Comparison of ENCODE assay signal across 8 cellular contexts in genomic region chr5:176447982-176448608, GRCh38. TPM values are rescaled to one million over a fixed set of nuclear protein-coding genes. Genes with fewer than 3 reads are reported as not detected.
DNase-seq lines count a peak whose midpoint lies in the region; ATAC-seq, FAIRE-seq and TF ChIP-seq lines count a peak whose summit lies in the region.

A gene with protein sequence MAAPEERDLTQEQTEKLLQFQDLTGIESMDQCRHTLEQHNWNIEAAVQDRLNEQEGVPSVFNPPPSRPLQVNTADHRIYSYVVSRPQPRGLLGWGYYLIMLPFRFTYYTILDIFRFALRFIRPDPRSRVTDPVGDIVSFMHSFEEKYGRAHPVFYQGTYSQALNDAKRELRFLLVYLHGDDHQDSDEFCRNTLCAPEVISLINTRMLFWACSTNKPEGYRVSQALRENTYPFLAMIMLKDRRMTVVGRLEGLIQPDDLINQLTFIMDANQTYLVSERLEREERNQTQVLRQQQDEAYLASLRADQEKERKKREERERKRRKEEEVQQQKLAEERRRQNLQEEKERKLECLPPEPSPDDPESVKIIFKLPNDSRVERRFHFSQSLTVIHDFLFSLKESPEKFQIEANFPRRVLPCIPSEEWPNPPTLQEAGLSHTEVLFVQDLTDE (plus strand): TSS chr5:176448385. CDS start chr5:176448408, 23 bp downstream.

- H3K4me2 ChIP-seq in parathyroid adenoma (ENCODE audit: low read length) = peak within 1 kb of the TSS; percentile 97

- TF ChIP-seq CTCF in cardiac muscle cell (IDR thresholded peaks at IDR 0.05; ENCODE audit: low read depth, low read length) (peak; percentile 98), parathyroid adenoma (IDR thresholded peaks at IDR 0.05) (peak; percentile 100), tibial nerve (IDR thresholded peaks at IDR 0.05) (peak; percentile 98 to 100 (median 99))

- peak; percentile 96 for DNase-seq in GM12891 (ENCODE audit: insufficient read length, low spot score)
- peak; percentile 91 for DNase-seq in NCI-H1436 (lab: John Stamatoyannopoulos, UW)
- peak; percentile 92 for DNase-seq in T follicular helper cell (ENCODE audit: low read depth)
- DNase-seq in adipocyte (ENCODE audit: low read depth) = peak; percentile 98
- DNase-seq in cardiac muscle cell (ENCODE audit: low read depth in 1 of 2, low spot score in 1 of 2) = peak; percentile 99
- peak; percentile 95 to 99 for DNase-seq in tibial nerve (ENCODE audit: low spot score in 2 of 2)

- peak; percentile 90 for ATAC-seq in HG02840 (IDR thresholded peaks at IDR 0.05; ENCODE audit: low FRiP score, unreplicated experiment)

- TF ChIP-seq EP300 in tibial nerve (IDR thresholded peaks at IDR 0.05) = peak; percentile 94 to 95

- peaks cover 30% of the 10 kb centered on the region for H3K79me2 ChIP-seq in parathyroid adenoma

- H3K27me3 ChIP-seq in adipocyte (replicated peaks; ENCODE audit: control insufficient read depth, insufficient read depth, low read length) (no peaks in the 10 kb centered on the region), cardiac muscle cell (no peaks in the 10 kb centered on the region), parathyroid adenoma (ENCODE audit: control insufficient read depth, insufficient read depth, low read length) (no peaks in the 10 kb centered on the region), tibial nerve (no peaks in the 10 kb centered on the region)

- peak within 1 kb of the TSS; percentile 89 for H2AFZ ChIP-seq in parathyroid adenoma

- peak within 1 kb of the TSS; percentile 100 for H3K4me3 ChIP-seq in adipocyte (ENCODE audit: low read length)
- peak within 1 kb of the TSS; percentile 63 for H3K4me3 ChIP-seq in cardiac muscle cell
- peak within 1 kb of the TSS; percentile 79 for H3K4me3 ChIP-seq in parathyroid adenoma (ENCODE audit: low read depth, low read length)
- peak within 1 kb of the TSS; percentile 80 to 95 (median 86) for H3K4me3 ChIP-seq in tibial nerve

- peak; percentile 98 for FAIRE-seq in GM12891 (lab: Jason Lieb, UNC)

- H3K9ac ChIP-seq in adipocyte (ENCODE audit: low read length) (peak within 1 kb of the TSS; percentile 99), parathyroid adenoma (peak within 1 kb of the TSS; percentile 82)

- H3K27ac ChIP-seq in cardiac muscle cell (peak within 1 kb of the TSS; percentile 94), parathyroid adenoma (peak within 1 kb of the TSS; percentile 92), tibial nerve (peak within 1 kb of the TSS; percentile 89 to 99 (median 98))

- 0% methylated on average over 47 to 49 of the region's 49 CpGs for WGBS in tibial nerve, 2 donors

- peak; percentile 90 for TF ChIP-seq POLR2A in GM12891 (IDR thresholded peaks at IDR 0.05; ENCODE audit: low read depth, low read length)
- TF ChIP-seq POLR2A in tibial nerve (IDR thresholded peaks at IDR 0.05) = peak; percentile 74 to 89

- H3K4me1 ChIP-seq in adipocyte (ENCODE audit: control insufficient read depth, insufficient read depth, low read length) (peaks cover 26% of the 10 kb centered on the region), cardiac muscle cell (ENCODE audit: low read depth) (peaks cover 13% of the 10 kb centered on the region), parathyroid adenoma (peaks cover 7% of the 10 kb centered on the region), tibial nerve (peaks cover 0 to 48% (median 25%) of the 10 kb centered on the region in 4 donors)

- no peaks in the 10 kb centered on the region for H3K9me3 ChIP-seq in adipocyte (ENCODE audit: control insufficient read depth, low read length)
- no peaks in the 10 kb centered on the region for H3K9me3 ChIP-seq in cardiac muscle cell (ENCODE audit: low read depth)
- no peaks in the 10 kb centered on the region for H3K9me3 ChIP-seq in parathyroid adenoma (ENCODE audit: control insufficient read depth, low read length)
- no peaks in the 10 kb centered on the region for H3K9me3 ChIP-seq in tibial nerve

- peaks cover 1% of the 10 kb centered on the region for H3K36me3 ChIP-seq in adipocyte (ENCODE audit: control insufficient read depth, insufficient read depth, low read length, severe bottlenecking)
- no peaks in the 10 kb centered on the region for H3K36me3 ChIP-seq in cardiac muscle cell
- no peaks in the 10 kb centered on the region for H3K36me3 ChIP-seq in parathyroid adenoma (ENCODE audit: control insufficient read depth, insufficient read depth, low read length)
- H3K36me3 ChIP-seq in tibial nerve = peaks cover 0 to 2% (median 0%) of the 10 kb centered on the region in 3 donors

TF ChIP-seq in GM12891, 5 proteins besides CTCF, POLR2A, EP300 and RAD21:
- TF ChIP-seq POLR2AphosphoS5 (IDR thresholded peaks at IDR 0.05; ENCODE audit: low read depth, low read length) = peak; percentile 79
- peak; percentile 97 for TF ChIP-seq TAF1 (IDR thresholded peaks at IDR 0.05; ENCODE audit: low read depth, low read length)
- TF ChIP-seq PAX5 (IDR thresholded peaks at IDR 0.05; ENCODE audit: insufficient read depth, low read length, severe bottlenecking) = peak; percentile 37
- 0 out of 2 replicates have a peak, but pooled peaks have one; percentile 15 for TF ChIP-seq SPI1 (IDR thresholded peaks at IDR 0.05; ENCODE audit: low read depth, low read length)
- 0 out of 2 replicates have a peak, but pooled peaks have one; percentile 66 for TF ChIP-seq POU2F2 (IDR thresholded peaks at IDR 0.05; ENCODE audit: low read depth, low read length)

RNA-seq across cellular contexts. Expression of the gene that starts here (rescaled TPM):
- 15.2 TPM for polyA plus RNA-seq in GM12891 (2012; ENCODE audit: low read depth, missing spikeins)
- total RNA-seq in cardiac muscle cell = 24.0 and 26.1 TPM in 2 replicates
- 29.0 and 29.8 TPM in 2 replicates for polyA plus RNA-seq in cardiac muscle cell
- 10 to 100 TPM; 23.0 to 30.8 (median 29.4) TPM for total RNA-seq in tibial nerve

Comparison
In these comparisons a context has a peak if more than half of its experiments do, and no peak if none do; other contexts are left out.
1. Peak in every context shown above with its lines: DNase-seq, ATAC-seq, H3K4me3 ChIP-seq and H3K27ac ChIP-seq.